7 cellular contexts compared by ENCODE assay signal in genomic region chr12:130872179-130873096, GRCh38. TPM values are rescaled to one million over a fixed set of nuclear protein-coding genes. Genes with fewer than 3 reads are reported as not detected.
DNase-seq lines count a peak whose midpoint lies in the region; ATAC-seq, FAIRE-seq and TF ChIP-seq lines count a peak whose summit lies in the region.

No MANE protein-coding gene starts in this region.

- TF ChIP-seq CTCF in HCT116 (IDR thresholded peaks at IDR 0.05 in 2 of 3, conservative IDR thresholded peaks at IDR 0.05 in 1 of 3; ENCODE audit: borderline replicate concordance in 1 of 3, insufficient read depth in 1 of 3, low read depth in 2 of 3, low read length in 2 of 3) (no peak), NB4 (IDR thresholded peaks at IDR 0.05; ENCODE audit: low read depth, low read length) (no peak), fibroblast of the aortic adventitia (IDR thresholded peaks at IDR 0.05; ENCODE audit: insufficient read depth, low read length) (no peak), neural crest cell (conservative IDR thresholded peaks at IDR 0.05) (no peak)

- no peaks in the 10 kb centered on the region for H3K27me3 ChIP-seq in HCT116 (ENCODE audit: insufficient read depth, low read length)

- RAD21 ChIA-PET in HCT116 (lab: Charles Lee; ENCODE audit: low non-redundant PET in 1 of 2, low total read pairs in 2 of 2, uncharacterized antibody in 2 of 2, unreplicated experiment in 2 of 2): no interaction called here

- H3K4me3 Mint-ChIP-seq in neural crest cell: peak overlapping the region; percentile 96

- intact Hi-C loops in HCT116 (cut with micrococcal nuclease): no loop called here

- CTCF ChIA-PET in HCT116 (lab: Charles Lee): no interaction called here

- H3K27ac Mint-ChIP-seq in neural crest cell (ENCODE audit: unreplicated experiment): peak overlapping the region; percentile 99

- no peaks in the 10 kb centered on the region for H3K9me3 ChIP-seq in HCT116 (ENCODE audit: control insufficient read depth in 1 of 2, insufficient read depth in 1 of 2, low read depth in 1 of 2, low read length in 2 of 2)

- H3K9me3 Mint-ChIP-seq in neural crest cell: no peaks in the 10 kb centered on the region

- peaks cover 2% of the 10 kb centered on the region for H3K27me3 Mint-ChIP-seq in neural crest cell (ENCODE audit: low read depth)

- no peak for TF ChIP-seq POLR2A in HCT116 (IDR thresholded peaks at IDR 0.05; ENCODE audit: borderline replicate concordance, extremely low read depth, insufficient read depth, insufficient read length)
- TF ChIP-seq POLR2A in NB4 (IDR thresholded peaks at IDR 0.05; ENCODE audit: extremely low read depth, insufficient read length): no peak

- H3K36me3 Mint-ChIP-seq in neural crest cell (ENCODE audit: low read depth): peaks cover 38% of the 10 kb centered on the region

- POLR2A ChIA-PET in HCT116 (lab: Charles Lee): no interaction called here

- no peak overlapping the region for H2AFZ ChIP-seq in HCT116 (ENCODE audit: low read depth, low read length, poor library complexity, severe bottlenecking)

- no peaks in the 10 kb centered on the region for H3K9me2 ChIP-seq in HCT116 (ENCODE audit: insufficient read depth)

- DNase-seq in HCT116 (ENCODE audit: low read depth, low spot score) (no peak), NB4 (ENCODE audit: low read depth) (peak; percentile 56), fibroblast of the aortic adventitia (ENCODE audit: low read depth) (peak; percentile 19), neural crest cell (ENCODE audit: low read depth, low spot score) (peak; percentile 17), urothelium cell line (ENCODE audit: low spot score) (peak; percentile 54)
- DNase-seq in activated T-helper 9 cell treated with anti-CD3 and anti-CD28 coated beads, Interleukin-2, amount 50 U/mL, for 16 hours (ENCODE audit: low read depth): peak; percentile 48

- BruUV-seq in HCT116 (replicated peaks; lab: Mats Ljungman, UMichigan): no TSS peak

- H3K4me2 ChIP-seq in HCT116 (ENCODE audit: low read length): peak overlapping the region; percentile 91

- peaks cover 40 to 49% of the 10 kb centered on the region in 2 experiments for H3K36me3 ChIP-seq in HCT116 (ENCODE audit: control insufficient read depth in 1 of 2, insufficient read depth in 2 of 2, low read length in 2 of 2)

- H3K4me1 Mint-ChIP-seq in neural crest cell: peaks cover 55% of the 10 kb centered on the region

- peaks cover 20 to 35% of the 10 kb centered on the region in 2 experiments for H3K4me1 ChIP-seq in HCT116 (ENCODE audit: control insufficient read depth in 1 of 2, insufficient read depth in 2 of 2, low read length in 2 of 2)

- peak overlapping the region; percentile 90 for H3K27ac ChIP-seq in HCT116 (ENCODE audit: low read depth, low read length)

- TF ChIP-seq RAD21 in HCT116 (IDR thresholded peaks at IDR 0.05; ENCODE audit: low read depth): no peak

- H3K79me2 ChIP-seq in HCT116 (ENCODE audit: insufficient read depth, low read length): peaks cover 50% of the 10 kb centered on the region

- peaks cover 21% of the 10 kb centered on the region; the same call in 1 of the 2 replicates for H4K20me1 ChIP-seq in HCT116 (ENCODE audit: insufficient read depth)

- H3K4me3 ChIP-seq in HCT116 (replicated peaks in 1 of 2; ENCODE audit: low read depth in 1 of 2, low read length in 2 of 2): peak overlapping the region; percentile 96 to 97
- H3K4me3 ChIP-seq in NB4 (ENCODE audit: low read depth, low read length): peak overlapping the region; percentile 93
- peak overlapping the region; percentile 87 for H3K4me3 ChIP-seq in fibroblast of the aortic adventitia (ENCODE audit: low read depth, low read length)

- ATAC-seq in GM18498 (IDR thresholded peaks at IDR 0.05; ENCODE audit: unreplicated experiment) (peak; percentile 42), HCT116 (peak; percentile 39)

- peak overlapping the region; percentile 100 for H3K9ac ChIP-seq in HCT116 (ENCODE audit: low read length)

- no peak for FAIRE-seq in urothelium cell line (lab: Jason Lieb, UNC)

TF ChIP-seq in HCT116, 20 proteins besides CTCF, POLR2A, EP300 and RAD21:
- TF ChIP-seq EZH2phosphoT487 (IDR thresholded peaks at IDR 0.05; ENCODE audit: borderline replicate concordance): no peak
- peak; percentile 75 for TF ChIP-seq MAX (IDR thresholded peaks at IDR 0.05)
- no peak for TF ChIP-seq SRF (IDR thresholded peaks at IDR 0.05; ENCODE audit: low read depth)
- TF ChIP-seq SIN3A (IDR thresholded peaks at IDR 0.05; ENCODE audit: low read depth): peak; percentile 17; the same call in 1 of the 2 replicates
- peak; percentile 96 for TF ChIP-seq ZFX (IDR thresholded peaks at IDR 0.05)
- peak; percentile 51 for TF ChIP-seq YY1 (IDR thresholded peaks at IDR 0.05; ENCODE audit: extremely low read depth, insufficient replicate concordance, low read depth, low read length)
- TF ChIP-seq ELF1 (IDR thresholded peaks at IDR 0.05; ENCODE audit: borderline replicate concordance, low read depth): no peak
- TF ChIP-seq CEBPB (IDR thresholded peaks at IDR 0.05; ENCODE audit: low read depth): no peak
- TF ChIP-seq ATF3 (IDR thresholded peaks at IDR 0.05): no peak

RNA-seq across cellular contexts. Expression of gene RAN, which starts 0.6 kb away (rescaled TPM):
- total RNA-seq in HCT116 (2021; ENCODE audit: unreplicated experiment) (1,420 TPM), fibroblast of the aortic adventitia (ENCODE audit: low replicate concordance) (475 and 564 TPM in 2 replicates), neural crest cell (1,593 and 1,610 TPM in 2 replicates)
- 1,293 and 1,596 TPM in 2 replicates for polyA plus RNA-seq in HCT116 (2012)

RNA-seq across cellular contexts. Expression of gene STX2, which starts 33.4 kb away (rescaled TPM):
- total RNA-seq in HCT116 (2021; ENCODE audit: unreplicated experiment) (19.2 TPM), fibroblast of the aortic adventitia (ENCODE audit: low replicate concordance) (14.1 and 48.1 TPM in 2 replicates), neural crest cell (31.0 and 32.7 TPM in 2 replicates)
- 8.7 and 11.7 TPM in 2 replicates for polyA plus RNA-seq in HCT116 (2012)
